ENCODE assay signal across 16 cellular contexts in genomic region chr2:207686812-207687211, GRCh38. TPM values are rescaled to one million over a fixed set of nuclear protein-coding genes. Genes with fewer than 3 reads are reported as not detected.
DNase-seq lines count a peak whose midpoint lies in the region; ATAC-seq, FAIRE-seq and TF ChIP-seq lines count a peak whose summit lies in the region.
"Had no signal": no experiment of that assay in that cellular context is flagged by ENCODE, and none has a peak within 500 bp of the region (broad histone marks: within the 10 kb centered on the region; RNA-seq: fewer than 3 reads in every experiment).

No MANE protein-coding gene starts in this region.

- no peak overlapping the region for H3K27ac ChIP-seq in HepG2 (ENCODE audit: extremely low read length, insufficient read depth, low read length)
- H3K27ac ChIP-seq in right lobe of liver: no peak overlapping the region
- H3K27ac ChIP-seq in parathyroid adenoma: no peak overlapping the region
- H3K27ac ChIP-seq: C4-2B had no signal

- no peaks in the 10 kb centered on the region for H3K36me3 ChIP-seq in HepG2 (replicated peaks in 1 of 2; ENCODE audit: control insufficient read depth in 1 of 2, insufficient read depth in 2 of 2, low read length in 2 of 2)
- no peaks in the 10 kb centered on the region for H3K36me3 ChIP-seq in right lobe of liver
- H3K36me3 ChIP-seq in parathyroid adenoma (ENCODE audit: control insufficient read depth, insufficient read depth, low read length): no peaks in the 10 kb centered on the region

- WGBS in HepG2 (ENCODE audit: low lambda C conversion rate): 44% methylated on average over 2 of the region's 2 CpGs
- WGBS in right lobe of liver (ENCODE audit: insufficient coverage, low coverage, low lambda C conversion rate, missing lambda C conversion rate): 34% methylated on average over 2 of the region's 2 CpGs

- H3K4me2 ChIP-seq in HepG2 (ENCODE audit: low read depth, low read length): no peak overlapping the region
- H3K4me2 ChIP-seq in parathyroid adenoma (ENCODE audit: low read length): no peak overlapping the region

- in situ Hi-C loops in HepG2 (cut with HindIII; ENCODE audit: extremely low pct_ligation_motif_present, low pct_unique_long_range_greater_than_20kb): no loop called here

- H3K27me3 Mint-ChIP-seq in WTC11 (ENCODE audit: low read depth): no peaks in the 10 kb centered on the region

- H3K79me2 ChIP-seq in HepG2 (ENCODE audit: insufficient read depth, low read length) (no peaks in the 10 kb centered on the region), parathyroid adenoma (no peaks in the 10 kb centered on the region)

- BruUV-seq in HepG2 (replicated peaks; lab: Mats Ljungman, UMichigan): no TSS peak

- no peak for TF ChIP-seq POLR2A in HepG2 (IDR thresholded peaks at IDR 0.05; ENCODE audit: insufficient read depth in 1 of 2, low read depth in 2 of 2, low read length in 2 of 2)
- TF ChIP-seq POLR2A in right lobe of liver (IDR thresholded peaks at IDR 0.05): no peak

- H3K9me3 ChIP-seq in HepG2 (ENCODE audit: low read length) (no peaks in the 10 kb centered on the region), right lobe of liver (no peaks in the 10 kb centered on the region), parathyroid adenoma (ENCODE audit: control insufficient read depth, low read length) (no peaks in the 10 kb centered on the region)

- H3K27me3 ChIP-seq in HepG2 (ENCODE audit: control insufficient read depth in 1 of 2, insufficient read depth in 2 of 2, low read length in 2 of 2): no peaks in the 10 kb centered on the region
- H3K27me3 ChIP-seq in right lobe of liver: no peaks in the 10 kb centered on the region
- no peaks in the 10 kb centered on the region for H3K27me3 ChIP-seq in parathyroid adenoma (ENCODE audit: control insufficient read depth, insufficient read depth, low read length)

- intact Hi-C loops in HepG2 (cut with micrococcal nuclease; ENCODE audit: unreplicated experiment): no loop called here
- intact Hi-C loops in right lobe of liver (cut with DNase I): no loop called here

- TF ChIP-seq RAD21 in HepG2 (CRISPR knock-in tag; IDR thresholded peaks at IDR 0.05): no peak

- H3K4me3 ChIP-seq in HepG2 (replicated peaks in 1 of 3; ENCODE audit: insufficient read depth in 1 of 3, low read depth in 2 of 3, low read length in 3 of 3) (no peak overlapping the region), right lobe of liver (no peak overlapping the region), parathyroid adenoma (ENCODE audit: low read depth, low read length) (no peak overlapping the region)

- no peaks in the 10 kb centered on the region for H4K20me1 ChIP-seq in HepG2 (ENCODE audit: insufficient read depth, low read length)

- H3K4me1 Mint-ChIP-seq in WTC11: no peaks in the 10 kb centered on the region

- H3K27ac Mint-ChIP-seq in WTC11: no peak overlapping the region; the same call in 1 of the 2 replicates
- H3K27ac Mint-ChIP-seq: CD4-positive, alpha-beta T cell had no signal

- DNase-seq in HepG2 (ENCODE audit: low spot score): no peak
- DNase-seq in right lobe of liver: no peak
- no peak for DNase-seq in WTC11 (ENCODE audit: low spot score)
- no peak for DNase-seq in NCI-H2029 (lab: John Stamatoyannopoulos, UW)
- no peak for DNase-seq in SIG-M5 treated with dmso at 0.1 percent for 504 hours (lab: John Stamatoyannopoulos, UW; ENCODE audit: unreplicated experiment)
- DNase-seq: ACHN; CD4-positive, alpha-beta T cell; DMS153; DMS79; GDM1; GOT3; H9 had no signal

- TF ChIP-seq CTCF in HepG2 (CRISPR knock-in tag; IDR thresholded peaks at IDR 0.05): no peak
- no peak for TF ChIP-seq CTCF in right lobe of liver (IDR thresholded peaks at IDR 0.05)
- no peak for TF ChIP-seq CTCF in WTC11 (IDR thresholded peaks at IDR 0.05)
- TF ChIP-seq CTCF in parathyroid adenoma (IDR thresholded peaks at IDR 0.05): no peak

- FAIRE-seq in HepG2 (lab: Jason Lieb, UNC): no peak
- FAIRE-seq: GM12892, GM18507 had no signal

- ATAC-seq in HepG2: no peak
- no peak for ATAC-seq in right lobe of liver
- ATAC-seq in WTC11: no peak

- no peak overlapping the region for H3K4me3 Mint-ChIP-seq in WTC11
- H3K4me3 Mint-ChIP-seq: CD4-positive, alpha-beta T cell; H9 had no signal

- H2AFZ ChIP-seq in HepG2 (ENCODE audit: low read length) (no peak overlapping the region), parathyroid adenoma (peak overlapping the region; percentile 54)

- TF ChIP-seq EP300 in HepG2 (IDR thresholded peaks at IDR 0.05; ENCODE audit: low read depth in 2 of 2, low read length in 2 of 2) (no peak), HepG2 (CRISPR knock-in tag; IDR thresholded peaks at IDR 0.05; ENCODE audit: borderline replicate concordance) (no peak)

- H3K9ac ChIP-seq in HepG2 (ENCODE audit: insufficient read depth, low read depth, low read length): no peak overlapping the region
- H3K9ac ChIP-seq in parathyroid adenoma: no peak overlapping the region

- peaks cover 32% of the 10 kb centered on the region for H3K4me1 ChIP-seq in HepG2 (ENCODE audit: insufficient read depth, low read length)
- peaks cover 0 to 11% (median 0%) of the 10 kb centered on the region in 4 donors for H3K4me1 ChIP-seq in right lobe of liver
- H3K4me1 ChIP-seq in parathyroid adenoma: no peaks in the 10 kb centered on the region

- H3K9me3 Mint-ChIP-seq in WTC11: no peaks in the 10 kb centered on the region
- H3K9me3 Mint-ChIP-seq: CD4-positive, alpha-beta T cell; H9 had no signal

- POLR2A ChIA-PET in HepG2 (lab: Yijun Ruan, JAX): interaction anchor here (1.1 to 1.4 kb wide), 2 partner anchors 24 to 61 kb away, joined by 4 to 5 read pairs; partner anchors contain the start of genes CCNYL1 and METTL21A
- POLR2A ChIA-PET in WTC11 (lab: Charles Lee): interaction anchor here (0.6 kb wide), 1 partner anchor 18 kb away, joined by 3 read pairs; no protein-coding TSS in a partner anchor

- no peaks in the 10 kb centered on the region for H3K36me3 Mint-ChIP-seq in WTC11

- CTCF ChIA-PET in HepG2 (lab: Yijun Ruan, JAX; ENCODE audit: low intra/inter-chr PET ratio, low total read pairs): no interaction called here
- CTCF ChIA-PET in WTC11 (lab: Charles Lee): interaction anchor here (1.0 kb wide), 1 partner anchor 60 kb away, joined by 3 read pairs; no protein-coding TSS in a partner anchor

TF ChIP-seq in HepG2, 621 proteins besides CTCF, POLR2A, EP300 and RAD21 (continues in another document):
- TF ChIP-seq NONO (IDR thresholded peaks at IDR 0.05) (0 out of 2 replicates have a peak, but pooled peaks have one; percentile 51), NONO (CRISPR knock-in tag; conservative IDR thresholded peaks at IDR 0.05) (no peak), BCL6 (CRISPR knock-in tag; IDR thresholded peaks at IDR 0.05) (no peak), PCBP2 (optimal IDR thresholded peaks at IDR 0.05; ENCODE audit: low read depth, low read length, poor library complexity, severe bottlenecking) (peak; percentile 61)

TF ChIP-seq in WTC11, 78 proteins besides CTCF, POLR2A, EP300 and RAD21:
- TF ChIP-seq FOXP1 (CRISPR knock-in tag; IDR thresholded peaks at IDR 0.05; ENCODE audit: borderline replicate concordance): no peak
- TF ChIP-seq ZNF512 (CRISPR knock-in tag; IDR thresholded peaks at IDR 0.05; ENCODE audit: borderline replicate concordance): 0 out of 2 replicates have a peak, but pooled peaks have one; percentile 43

RNA-seq across cellular contexts. Expression of gene CCNYL1, which starts 24.6 kb away (rescaled TPM):
- total RNA-seq in HepG2 (2016; rRNA removed; fragmentation: Illumina TruSeq; extraction: Trizol) (12.5 and 20.2 TPM in 2 replicates), right lobe of liver (10 to 100 TPM in 2 of 6 experiments, 1 to 10 TPM in 4; 7.1 to 11.9 (median 9.4) TPM), WTC11 (2021) (26.6 to 31.6 TPM (median 28.1 TPM) in 3 replicates)
- 27.0 and 29.5 TPM in 2 replicates for total RNA-seq in HepG2 (2016; cell fraction: cytosol; rRNA removed; fragmentation: Illumina TruSeq; extraction: Trizol; ENCODE audit: low read depth)
- total RNA-seq in HepG2 (2016; cell fraction: insoluble cytoplasmic fraction; rRNA removed; fragmentation: Illumina TruSeq; extraction: Trizol): 10.0 and 17.8 TPM in 2 replicates
- total RNA-seq in HepG2 (2016; cell fraction: membrane; rRNA removed; fragmentation: Illumina TruSeq; extraction: Trizol): 33.7 and 38.3 TPM in 2 replicates
- 16.4 and 19.2 TPM in 2 replicates for total RNA-seq in HepG2 (2016; cell fraction: nucleus; rRNA removed; fragmentation: Illumina TruSeq; extraction: Trizol)
- 13.8 and 16.2 TPM in 2 replicates for polyA plus RNA-seq in HepG2 (2011; rRNA removed)
- 6.9 and 11.0 TPM in 2 replicates for polyA plus RNA-seq in HepG2 (2011; cell fraction: cytosol; rRNA removed)
- polyA plus RNA-seq in HepG2 (2011; cell fraction: nucleus; rRNA removed): 9.8 and 10.3 TPM in 2 replicates
- polyA plus RNA-seq in HepG2 (2012): 17.2 and 21.4 TPM in 2 replicates
- 43.2 and 48.7 TPM in 2 replicates for polyA plus RNA-seq in HepG2 (2016; cell fraction: cytosol; fragmentation: Illumina TruSeq; extraction: Trizol; ENCODE audit: low read depth)
- 35.4 and 41.7 TPM in 2 replicates for polyA plus RNA-seq in HepG2 (2016; cell fraction: insoluble cytoplasmic fraction; fragmentation: Illumina TruSeq; extraction: Trizol; ENCODE audit: low read depth)
- 77.8 and 84.1 TPM in 2 replicates for polyA plus RNA-seq in HepG2 (2016; cell fraction: membrane; fragmentation: Illumina TruSeq; extraction: Trizol; ENCODE audit: low read depth)
- 34.4 and 39.4 TPM in 2 replicates for polyA plus RNA-seq in HepG2 (2016; cell fraction: nucleus; fragmentation: Illumina TruSeq; extraction: Trizol; ENCODE audit: insufficient read depth, low read depth)
- 3.2 and 9.0 TPM in 2 replicates for polyA minus RNA-seq in HepG2 (2011; rRNA and poly(A)+ RNA removed; ENCODE audit: low replicate concordance)
- polyA minus RNA-seq in HepG2 (2011; cell fraction: cytosol; rRNA and poly(A)+ RNA removed): 16.2 and 19.4 TPM in 2 replicates
- 19.1 and 23.7 TPM in 2 replicates for polyA minus RNA-seq in HepG2 (2011; cell fraction: nucleus; rRNA and poly(A)+ RNA removed)

Comparison
In these comparisons a context has a peak if more than half of its experiments do, and no peak if none do; other contexts are left out.
1. Of the 50 proteins assayed by ChIP-seq in both HepG2 and WTC11: peak only in HepG2: none; only in WTC11: ZNF512; in both: none; in neither: 49.